ENCODE assay signal across 13 cellular contexts in the genomic region with DNA sequence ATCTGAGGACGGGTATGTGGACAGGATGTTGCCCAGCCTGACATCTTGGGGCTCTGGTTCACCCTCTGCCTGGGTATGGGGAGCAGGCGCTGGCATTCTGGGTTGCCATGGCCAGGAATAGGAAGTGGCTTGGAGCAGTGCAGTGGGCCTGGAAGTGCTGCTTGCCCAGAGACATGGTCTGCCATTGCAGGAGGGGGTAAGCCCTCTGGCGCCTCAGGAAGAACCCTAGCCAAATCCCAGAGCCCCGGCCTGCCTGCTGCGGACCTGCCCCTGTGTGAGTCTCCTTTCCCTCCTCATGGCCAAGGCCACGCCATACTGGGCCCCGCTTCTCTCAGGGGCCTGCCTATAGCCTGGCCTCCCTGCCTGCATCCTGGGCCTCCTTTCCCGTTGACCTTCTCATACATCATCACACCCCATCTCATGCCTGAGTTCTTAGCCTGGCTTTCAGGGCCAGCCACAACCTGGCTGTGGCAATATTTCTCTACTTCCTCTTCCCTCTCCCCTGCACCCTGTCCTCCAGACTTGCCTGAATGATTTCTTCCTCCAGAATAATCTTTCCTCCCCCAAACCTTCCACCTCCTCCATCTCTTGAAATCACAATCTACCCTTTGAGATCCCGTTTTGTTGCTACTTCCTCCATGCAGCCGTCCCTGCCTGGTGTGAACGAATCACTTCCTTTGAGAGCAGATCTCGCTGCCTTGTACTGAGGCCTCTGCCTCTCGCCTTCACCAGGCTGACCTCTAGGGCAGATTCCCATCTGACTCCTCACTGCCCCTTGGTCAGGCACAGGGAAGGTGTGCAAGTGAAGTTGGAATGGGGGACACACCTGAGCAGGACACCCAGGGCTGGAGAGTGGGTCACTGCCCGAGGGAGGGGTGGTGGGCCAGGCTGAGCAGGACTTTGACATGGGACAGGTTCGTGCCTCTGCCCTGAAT. TPM values are rescaled to one million over a fixed set of nuclear protein-coding genes. Genes with fewer than 3 reads are reported as not detected.
DNase-seq lines count a peak whose midpoint lies in the region; ATAC-seq and TF ChIP-seq lines count a peak whose summit lies in the region.
"Had no signal": no experiment of that assay in that cellular context is flagged by ENCODE, and none has a peak within 500 bp of the region (broad histone marks: within the 10 kb centered on the region; RNA-seq: fewer than 3 reads in every experiment).

No MANE protein-coding gene starts in this region.

- peaks cover 28 to 58% of the 10 kb centered on the region in 2 donors for H3K4me1 ChIP-seq in thoracic aorta (ENCODE audit: control insufficient read depth in 1 of 2, low read depth in 2 of 2)

- no peaks in the 10 kb centered on the region for H3K27me3 ChIP-seq in thoracic aorta (replicated peaks; ENCODE audit: insufficient read depth)
- H3K27me3 ChIP-seq: right lobe of liver had no signal

- H3K9me3 Mint-ChIP-seq in WTC11, result no peaks in the 10 kb centered on the region

- H3K36me3 ChIP-seq in thoracic aorta, result no peaks in the 10 kb centered on the region
- H3K36me3 ChIP-seq: right lobe of liver had no signal

- DNase-seq in DMS53 (lab: John Stamatoyannopoulos, UW) (peak; percentile 61), DMS53 treated with DMSO at 0.1 percent for 48 hours (lab: John Stamatoyannopoulos, UW; ENCODE audit: unreplicated experiment) (no peak), WTC11 (ENCODE audit: low spot score) (no peak), iris pigment epithelial cell (ENCODE audit: low read depth) (peak; percentile 14), thoracic aorta (ENCODE audit: low spot score) (no peak), nucleus accumbens (lab: John Stamatoyannopoulos, UW) (no peak)
- no peak for DNase-seq in activated CD4-positive, alpha-beta T cell treated with anti-CD3 and anti-CD28 coated beads, Interleukin-2, amount 50 U/mL, for 48 hours
- DNase-seq: NCI-H526 had no signal

- no peaks in the 10 kb centered on the region for H3K9me3 ChIP-seq in thoracic aorta
- H3K9me3 ChIP-seq: right lobe of liver had no signal

- TF ChIP-seq CTCF in WTC11 (IDR thresholded peaks at IDR 0.05) (no peak), thoracic aorta (IDR thresholded peaks at IDR 0.05) (no peak)

- peaks cover 13% of the 10 kb centered on the region for H3K4me1 Mint-ChIP-seq in WTC11

- H3K4me3 Mint-ChIP-seq in WTC11, result no peak overlapping the region

- CTCF ChIA-PET in WTC11 (lab: Charles Lee), result interaction anchor here (1.1 kb wide), 1 partner anchor 19 kb away, joined by 6 read pairs; no protein-coding TSS in a partner anchor

- POLR2A ChIA-PET in WTC11 (lab: Charles Lee), result no interaction called here

- H3K27me3 Mint-ChIP-seq in WTC11 (ENCODE audit: low read depth), result peaks cover 3% of the 10 kb centered on the region; the same call in 1 of the 2 replicates

- H3K36me3 Mint-ChIP-seq in WTC11, result no peaks in the 10 kb centered on the region

- ATAC-seq in WTC11 (no peak), thoracic aorta (ENCODE audit: insufficient number of reproducible peaks, low FRiP score, low read depth) (no peak), HG02840 (IDR thresholded peaks at IDR 0.05; ENCODE audit: low FRiP score, unreplicated experiment) (no peak)

- H3K4me3 ChIP-seq in thoracic aorta, result no peak overlapping the region
- H3K4me3 ChIP-seq: right lobe of liver had no signal

- H3K27ac Mint-ChIP-seq in WTC11, result peak overlapping the region; percentile 70; the same call in 1 of the 2 replicates

- peak overlapping the region; percentile 76 to 92 for H3K27ac ChIP-seq in thoracic aorta
- H3K27ac ChIP-seq: 22Rv1 had no signal

TF ChIP-seq in WTC11, 78 proteins besides CTCF, POLR2A, EP300 and RAD21:
- TF ChIP-seq IRF2 (CRISPR knock-in tag; IDR thresholded peaks at IDR 0.05; ENCODE audit: borderline replicate concordance, low read depth), result no peak
- TF ChIP-seq ZNF671 (CRISPR knock-in tag; IDR thresholded peaks at IDR 0.05), result no peak
- no peak for TF ChIP-seq SMAD4 (CRISPR knock-in tag; IDR thresholded peaks at IDR 0.05)
- no peak for TF ChIP-seq ZNF138 (CRISPR knock-in tag; conservative IDR thresholded peaks at IDR 0.05)
- TF ChIP-seq GRHL2 (CRISPR knock-in tag; IDR thresholded peaks at IDR 0.05; ENCODE audit: insufficient replicate concordance, severe bottlenecking), result no peak
- TF ChIP-seq, protein P1, sequence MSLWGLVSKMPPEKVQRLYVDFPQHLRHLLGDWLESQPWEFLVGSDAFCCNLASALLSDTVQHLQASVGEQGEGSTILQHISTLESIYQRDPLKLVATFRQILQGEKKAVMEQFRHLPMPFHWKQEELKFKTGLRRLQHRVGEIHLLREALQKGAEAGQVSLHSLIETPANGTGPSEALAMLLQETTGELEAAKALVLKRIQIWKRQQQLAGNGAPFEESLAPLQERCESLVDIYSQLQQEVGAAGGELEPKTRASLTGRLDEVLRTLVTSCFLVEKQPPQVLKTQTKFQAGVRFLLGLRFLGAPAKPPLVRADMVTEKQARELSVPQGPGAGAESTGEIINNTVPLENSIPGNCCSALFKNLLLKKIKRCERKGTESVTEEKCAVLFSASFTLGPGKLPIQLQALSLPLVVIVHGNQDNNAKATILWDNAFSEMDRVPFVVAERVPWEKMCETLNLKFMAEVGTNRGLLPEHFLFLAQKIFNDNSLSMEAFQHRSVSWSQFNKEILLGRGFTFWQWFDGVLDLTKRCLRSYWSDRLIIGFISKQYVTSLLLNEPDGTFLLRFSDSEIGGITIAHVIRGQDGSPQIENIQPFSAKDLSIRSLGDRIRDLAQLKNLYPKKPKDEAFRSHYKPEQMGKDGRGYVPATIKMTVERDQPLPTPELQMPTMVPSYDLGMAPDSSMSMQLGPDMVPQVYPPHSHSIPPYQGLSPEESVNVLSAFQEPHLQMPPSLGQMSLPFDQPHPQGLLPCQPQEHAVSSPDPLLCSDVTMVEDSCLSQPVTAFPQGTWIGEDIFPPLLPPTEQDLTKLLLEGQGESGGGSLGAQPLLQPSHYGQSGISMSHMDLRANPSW (CRISPR knock-in tag; conservative IDR thresholded peaks at IDR 0.05; ENCODE audit: low read depth), result no peak
- TF ChIP-seq FOXP1 (CRISPR knock-in tag; IDR thresholded peaks at IDR 0.05; ENCODE audit: borderline replicate concordance), result no peak
- TF ChIP-seq ETV6 (CRISPR knock-in tag; IDR thresholded peaks at IDR 0.05), result no peak
- TF ChIP-seq TCF7 (CRISPR knock-in tag; IDR thresholded peaks at IDR 0.05; ENCODE audit: low read depth), result no peak
- TF ChIP-seq ZNF317 (CRISPR knock-in tag; IDR thresholded peaks at IDR 0.05; ENCODE audit: borderline replicate concordance, low read depth), result no peak
- TF ChIP-seq, protein P2, sequence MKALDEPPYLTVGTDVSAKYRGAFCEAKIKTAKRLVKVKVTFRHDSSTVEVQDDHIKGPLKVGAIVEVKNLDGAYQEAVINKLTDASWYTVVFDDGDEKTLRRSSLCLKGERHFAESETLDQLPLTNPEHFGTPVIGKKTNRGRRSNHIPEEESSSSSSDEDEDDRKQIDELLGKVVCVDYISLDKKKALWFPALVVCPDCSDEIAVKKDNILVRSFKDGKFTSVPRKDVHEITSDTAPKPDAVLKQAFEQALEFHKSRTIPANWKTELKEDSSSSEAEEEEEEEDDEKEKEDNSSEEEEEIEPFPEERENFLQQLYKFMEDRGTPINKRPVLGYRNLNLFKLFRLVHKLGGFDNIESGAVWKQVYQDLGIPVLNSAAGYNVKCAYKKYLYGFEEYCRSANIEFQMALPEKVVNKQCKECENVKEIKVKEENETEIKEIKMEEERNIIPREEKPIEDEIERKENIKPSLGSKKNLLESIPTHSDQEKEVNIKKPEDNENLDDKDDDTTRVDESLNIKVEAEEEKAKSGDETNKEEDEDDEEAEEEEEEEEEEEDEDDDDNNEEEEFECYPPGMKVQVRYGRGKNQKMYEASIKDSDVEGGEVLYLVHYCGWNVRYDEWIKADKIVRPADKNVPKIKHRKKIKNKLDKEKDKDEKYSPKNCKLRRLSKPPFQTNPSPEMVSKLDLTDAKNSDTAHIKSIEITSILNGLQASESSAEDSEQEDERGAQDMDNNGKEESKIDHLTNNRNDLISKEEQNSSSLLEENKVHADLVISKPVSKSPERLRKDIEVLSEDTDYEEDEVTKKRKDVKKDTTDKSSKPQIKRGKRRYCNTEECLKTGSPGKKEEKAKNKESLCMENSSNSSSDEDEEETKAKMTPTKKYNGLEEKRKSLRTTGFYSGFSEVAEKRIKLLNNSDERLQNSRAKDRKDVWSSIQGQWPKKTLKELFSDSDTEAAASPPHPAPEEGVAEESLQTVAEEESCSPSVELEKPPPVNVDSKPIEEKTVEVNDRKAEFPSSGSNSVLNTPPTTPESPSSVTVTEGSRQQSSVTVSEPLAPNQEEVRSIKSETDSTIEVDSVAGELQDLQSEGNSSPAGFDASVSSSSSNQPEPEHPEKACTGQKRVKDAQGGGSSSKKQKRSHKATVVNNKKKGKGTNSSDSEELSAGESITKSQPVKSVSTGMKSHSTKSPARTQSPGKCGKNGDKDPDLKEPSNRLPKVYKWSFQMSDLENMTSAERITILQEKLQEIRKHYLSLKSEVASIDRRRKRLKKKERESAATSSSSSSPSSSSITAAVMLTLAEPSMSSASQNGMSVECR (CRISPR knock-in tag; IDR thresholded peaks at IDR 0.05; ENCODE audit: borderline replicate concordance), result no peak
TF ChIP-seq in WTC11: peak in this region for 0.

RNA-seq across cellular contexts. Expression of gene CAPN5, which starts 5.2 kb away (rescaled TPM):
- total RNA-seq in WTC11 (2021) (24.0 to 27.4 TPM (median 24.3 TPM) in 3 replicates), thoracic aorta (10 to 100 TPM in 1 of 2 donors, 1 to 10 TPM in 1; 9.5 to 20.8 TPM)

RNA-seq across cellular contexts. Expression of gene OMP, which starts 30.7 kb away (rescaled TPM):
- 1.4 TPM in 1 of 3 replicates, not detected in the others for total RNA-seq in WTC11 (2021)
- not detected for total RNA-seq in thoracic aorta
- total RNA-seq: fibroblast of villous mesenchyme, temporal lobe had no signal

RNA-seq across cellular contexts. Expression of gene B3GNT6, which starts 37.7 kb away (rescaled TPM):
- 0.07 to 0.14 TPM in 2 of 3 replicates, not detected in the other for total RNA-seq in WTC11 (2021)
- total RNA-seq in thoracic aorta, result 1 to 10 TPM in 1 of 2 donors, not detected in 1; 1.4 TPM
- total RNA-seq: fibroblast of villous mesenchyme, right lobe of liver had no signal

RNA-seq across cellular contexts. Expression of gene MYO7A, which starts 56.1 kb away (rescaled TPM):
- total RNA-seq in WTC11 (2021) (2.1 to 2.5 TPM (median 2.3 TPM) in 3 replicates), thoracic aorta (10 to 100 TPM; 15.2 to 22.7 TPM)

Comparison
In these comparisons a context has a peak if more than half of its experiments do, and no peak if none do; other contexts are left out.
1. DNase-seq: peak in DMS53 (single experiment) and iris pigment epithelial cell (single experiment); none in DMS53 treated with DMSO at 0.1 percent for 48 hours (single experiment), WTC11 (single experiment), thoracic aorta (single experiment), nucleus accumbens (0 of 56) and activated CD4-positive, alpha-beta T cell treated with anti-CD3 and anti-CD28 coated beads, Interleukin-2, amount 50 U/mL, for 48 hours (0 of 2).